In genomic region chr10:34114914-34115313, GRCh38 we compare ENCODE assay signal across 17 cellular contexts.
"Had no signal": no experiment of that assay in that cellular context is flagged by ENCODE, and none has a peak within 500 bp of the region (broad histone marks: within the 10 kb centered on the region; RNA-seq: fewer than 3 reads in every experiment).

No MANE protein-coding gene starts in this region.

- H3K27ac ChIP-seq: SJSA1, SK-N-MC had no signal

- H3K4me3 ChIP-seq: MG63, SJSA1, SK-N-MC had no signal

- H3K36me3 ChIP-seq: MG63, SJSA1 had no signal

- DNase-seq: KBM-7, MG63, NCI-H1092, NCI-H1105 treated with DMSO at 0.1 percent for 48 hours, NCI-H1694 treated with DMSO at 0.1 percent for 48 hours, NCI-H1930, NCI-H2081, NCI-H2107, NCI-H524, NCI-H526 treated with DMSO at 0.1 percent for 48 hours, NCI-H774, PC-3, Right ventricle myocardium superior, SIG-M5 had no signal

- ATAC-seq: Panc1, PC-3 had no signal

- H3K27me3 ChIP-seq: MG63, SJSA1 had no signal

- H3K9me3 ChIP-seq: MG63, SJSA1 had no signal
